In genomic region chr12:77065361-77066204, GRCh38 we compare ENCODE assay signal across 8 cellular contexts. TPM values are rescaled to one million over a fixed set of nuclear protein-coding genes. Genes with fewer than 3 reads are reported as not detected.
A peak's percentile ranks its signal among the peaks of the same experiment; 100 is the strongest.
DNase-seq lines count a peak whose midpoint lies in the region; ATAC-seq and TF ChIP-seq lines count a peak whose summit lies in the region.

TSS of gene E2F7 (minus strand) at chr12:77065569. CDS start at chr12:77064635, 934 bp downstream.

- H3K79me2 ChIP-seq in OCI-LY1 (ENCODE audit: insufficient read depth, low read length), result peaks cover 12% of the 10 kb centered on the region

- H3K4me1 ChIP-seq in OCI-LY1 (ENCODE audit: insufficient read depth, low read length, severe bottlenecking), result peaks cover 48% of the 10 kb centered on the region

- H3K4me2 ChIP-seq in OCI-LY1 (ENCODE audit: low read length), result peak within 1 kb of the TSS; percentile 91

- peak within 1 kb of the TSS; percentile 95; the same call in 1 of the 2 replicates for H2AFZ ChIP-seq in OCI-LY1 (ENCODE audit: low read length)

- peak; percentile 85 for DNase-seq in DMS114 treated with DMSO at 0.1 percent for 48 hours (lab: John Stamatoyannopoulos, UW; ENCODE audit: unreplicated experiment)
- DNase-seq in HuH-7.5 (ENCODE audit: low spot score), result peak; percentile 94
- peak; percentile 63 for DNase-seq in activated T-cell treated with anti-CD3 and anti-CD28 coated beads for 1 hour (ENCODE audit: low read depth)
- DNase-seq in epithelial cell of proximal tubule (ENCODE audit: low read depth), result no peak
- peak; percentile 88 for DNase-seq in mucosa of gallbladder (ENCODE audit: low spot score)
- peak; percentile 79 for DNase-seq in stimulated activated CD8-positive, alpha-beta memory T cell treated with anti-CD3 and anti-CD28 coated beads, Interleukin-4, amount 100 ng/mL, for 24 hours (ENCODE audit: low read depth)

- no peaks in the 10 kb centered on the region for H3K9me3 ChIP-seq in OCI-LY1 (ENCODE audit: low read length)

- no peaks in the 10 kb centered on the region for H3K27me3 ChIP-seq in OCI-LY1 (ENCODE audit: insufficient read depth, low read length)

- H3K9me2 ChIP-seq in OCI-LY1 (ENCODE audit: low read depth, low read length), result no peaks in the 10 kb centered on the region

- H4K20me1 ChIP-seq in OCI-LY1 (ENCODE audit: insufficient read depth, low read length), result no peaks in the 10 kb centered on the region

- H3F3A ChIP-seq in OCI-LY1 (ENCODE audit: insufficient read depth, low read length), result no peaks in the 10 kb centered on the region

- no peak for TF ChIP-seq CTCF in OCI-LY1 (IDR thresholded peaks at IDR 0.05; ENCODE audit: low read length)
- no peak for TF ChIP-seq CTCF in epithelial cell of proximal tubule (conservative IDR thresholded peaks at IDR 0.05; ENCODE audit: low read depth, low read length)

- peak within 1 kb of the TSS; percentile 35 for H3K27ac ChIP-seq in OCI-LY1 (ENCODE audit: low read depth, low read length, poor library complexity, severe bottlenecking)

- H3K4me3 ChIP-seq in OCI-LY1 (ENCODE audit: low read depth, low read length, poor library complexity, severe bottlenecking) (peak within 1 kb of the TSS; percentile 75), epithelial cell of proximal tubule (ENCODE audit: low read depth, low read length) (peak within 1 kb of the TSS; percentile 87)

- ATAC-seq in GM21529 (IDR thresholded peaks at IDR 0.05; ENCODE audit: unreplicated experiment), result peak; percentile 71

- H3K36me3 ChIP-seq in OCI-LY1 (ENCODE audit: insufficient read depth, low read length), result peaks cover 11% of the 10 kb centered on the region; the same call in 1 of the 2 replicates

- H3K9ac ChIP-seq in OCI-LY1 (ENCODE audit: low read length), result peak within 1 kb of the TSS; percentile 81

RNA-seq across cellular contexts. Expression of gene E2F7, which starts in this region (rescaled TPM):
- total RNA-seq in epithelial cell of proximal tubule (20.5 and 22.1 TPM in 2 replicates), mucosa of gallbladder (0.55 TPM)

Comparison
In these comparisons a context has a peak if more than half of its experiments do, and no peak if none do; other contexts are left out.
1. RNA of gene E2F7 (total RNA-seq): 20.5 to 22.1 TPM in epithelial cell of proximal tubule; 0.55 TPM in mucosa of gallbladder (single experiment); every median in the first group is over 10 times any median in the second.
2. Peak in DNase-seq in mucosa of gallbladder; RNA of the gene not detected or under 1 TPM.